2 cellular contexts compared by ENCODE assay signal in the genomic region with DNA sequence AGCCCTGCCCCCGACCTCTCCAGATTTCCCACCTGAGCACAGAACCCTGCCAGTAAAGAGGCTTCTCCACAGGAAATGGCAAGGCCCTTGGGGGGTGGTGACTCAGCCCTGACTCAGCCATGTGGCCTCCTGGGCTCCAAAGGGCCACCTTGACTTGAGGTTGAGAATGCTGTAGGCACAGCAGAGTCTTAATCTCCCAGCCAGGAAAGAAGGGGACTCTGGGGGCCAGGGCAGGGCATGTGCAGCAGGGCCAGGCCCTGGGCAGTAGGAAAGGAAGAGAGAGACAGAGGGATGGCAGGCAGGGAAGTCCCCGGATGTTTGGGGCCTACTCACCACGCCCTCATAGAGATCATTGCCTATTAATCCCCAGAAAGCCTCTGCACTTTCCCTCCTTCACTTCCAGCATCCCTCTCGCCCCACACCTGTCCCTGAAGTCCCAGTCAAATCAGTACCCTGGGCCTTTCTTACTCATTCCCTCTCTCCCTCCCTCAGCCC.
TF ChIP-seq lines count a peak whose summit lies in the region.

No MANE protein-coding gene starts in this region.

TF ChIP-seq in HEK293, 187 proteins besides CTCF, POLR2A, EP300 and RAD21 (continued from another document and continues in another):
- TF ChIP-seq ZSCAN23 (tag by site-specific recombination; IDR thresholded peaks at IDR 0.05) (no peak), ZNF324 (tag by site-specific recombination; IDR thresholded peaks at IDR 0.05) (0 out of 2 replicates have a peak, but pooled peaks have one; percentile 34), SETDB1 (IDR thresholded peaks at IDR 0.05; ENCODE audit: insufficient read length, low read length) (no peak), ZNF785 (tag by site-specific recombination; IDR thresholded peaks at IDR 0.05) (no peak), ZNF23 (tag by site-specific recombination; IDR thresholded peaks at IDR 0.05; ENCODE audit: borderline replicate concordance) (no peak), EGR2 (tag by site-specific recombination; IDR thresholded peaks at IDR 0.05; ENCODE audit: low read depth) (peak; percentile 53; the same call in 1 of the 2 replicates), ZIC2 (tag by site-specific recombination; IDR thresholded peaks at IDR 0.05) (peak; percentile 93), ZNF571 (tag by site-specific recombination; IDR thresholded peaks at IDR 0.05) (no peak), GLIS1 (tag by site-specific recombination; IDR thresholded peaks at IDR 0.05) (peak; percentile 100), ZNF544 (tag by site-specific recombination; IDR thresholded peaks at IDR 0.05) (no peak), ZNF791 (tag by site-specific recombination; IDR thresholded peaks at IDR 0.05) (no peak)
- TF ChIP-seq, protein P1, sequence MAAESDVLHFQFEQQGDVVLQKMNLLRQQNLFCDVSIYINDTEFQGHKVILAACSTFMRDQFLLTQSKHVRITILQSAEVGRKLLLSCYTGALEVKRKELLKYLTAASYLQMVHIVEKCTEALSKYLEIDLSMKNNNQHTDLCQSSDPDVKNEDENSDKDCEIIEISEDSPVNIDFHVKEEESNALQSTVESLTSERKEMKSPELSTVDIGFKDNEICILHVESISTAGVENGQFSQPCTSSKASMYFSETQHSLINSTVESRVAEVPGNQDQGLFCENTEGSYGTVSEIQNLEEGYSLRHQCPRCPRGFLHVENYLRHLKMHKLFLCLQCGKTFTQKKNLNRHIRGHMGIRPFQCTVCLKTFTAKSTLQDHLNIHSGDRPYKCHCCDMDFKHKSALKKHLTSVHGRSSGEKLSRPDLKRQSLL (tag by site-specific recombination; IDR thresholded peaks at IDR 0.05) = no peak
- TF ChIP-seq, protein P2, sequence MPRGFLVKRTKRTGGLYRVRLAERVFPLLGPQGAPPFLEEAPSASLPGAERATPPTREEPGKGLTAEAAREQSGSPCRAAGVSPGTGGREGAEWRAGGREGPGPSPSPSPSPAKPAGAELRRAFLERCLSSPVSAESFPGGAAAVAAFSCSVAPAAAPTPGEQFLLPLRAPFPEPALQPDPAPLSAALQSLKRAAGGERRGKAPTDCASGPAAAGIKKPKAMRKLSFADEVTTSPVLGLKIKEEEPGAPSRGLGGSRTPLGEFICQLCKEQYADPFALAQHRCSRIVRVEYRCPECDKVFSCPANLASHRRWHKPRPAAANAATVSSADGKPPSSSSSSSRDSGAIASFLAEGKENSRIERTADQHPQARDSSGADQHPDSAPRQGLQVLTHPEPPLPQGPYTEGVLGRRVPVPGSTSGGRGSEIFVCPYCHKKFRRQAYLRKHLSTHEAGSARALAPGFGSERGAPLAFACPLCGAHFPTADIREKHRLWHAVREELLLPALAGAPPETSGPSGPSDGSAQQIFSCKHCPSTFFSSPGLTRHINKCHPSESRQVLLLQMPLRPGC (tag by site-specific recombination; IDR thresholded peaks at IDR 0.05) = peak; percentile 46; the same call in 1 of the 2 replicates
- TF ChIP-seq, protein P3, sequence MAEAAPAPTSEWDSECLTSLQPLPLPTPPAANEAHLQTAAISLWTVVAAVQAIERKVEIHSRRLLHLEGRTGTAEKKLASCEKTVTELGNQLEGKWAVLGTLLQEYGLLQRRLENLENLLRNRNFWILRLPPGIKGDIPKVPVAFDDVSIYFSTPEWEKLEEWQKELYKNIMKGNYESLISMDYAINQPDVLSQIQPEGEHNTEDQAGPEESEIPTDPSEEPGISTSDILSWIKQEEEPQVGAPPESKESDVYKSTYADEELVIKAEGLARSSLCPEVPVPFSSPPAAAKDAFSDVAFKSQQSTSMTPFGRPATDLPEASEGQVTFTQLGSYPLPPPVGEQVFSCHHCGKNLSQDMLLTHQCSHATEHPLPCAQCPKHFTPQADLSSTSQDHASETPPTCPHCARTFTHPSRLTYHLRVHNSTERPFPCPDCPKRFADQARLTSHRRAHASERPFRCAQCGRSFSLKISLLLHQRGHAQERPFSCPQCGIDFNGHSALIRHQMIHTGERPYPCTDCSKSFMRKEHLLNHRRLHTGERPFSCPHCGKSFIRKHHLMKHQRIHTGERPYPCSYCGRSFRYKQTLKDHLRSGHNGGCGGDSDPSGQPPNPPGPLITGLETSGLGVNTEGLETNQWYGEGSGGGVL (tag by site-specific recombination; IDR thresholded peaks at IDR 0.05) = peak; percentile 52
- TF ChIP-seq, protein P4, sequence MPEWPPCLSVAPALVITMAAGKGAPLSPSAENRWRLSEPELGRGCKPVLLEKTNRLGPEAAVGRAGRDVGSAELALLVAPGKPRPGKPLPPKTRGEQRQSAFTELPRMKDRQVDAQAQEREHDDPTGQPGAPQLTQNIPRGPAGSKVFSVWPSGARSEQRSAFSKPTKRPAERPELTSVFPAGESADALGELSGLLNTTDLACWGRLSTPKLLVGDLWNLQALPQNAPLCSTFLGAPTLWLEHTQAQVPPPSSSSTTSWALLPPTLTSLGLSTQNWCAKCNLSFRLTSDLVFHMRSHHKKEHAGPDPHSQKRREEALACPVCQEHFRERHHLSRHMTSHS (tag by site-specific recombination; IDR thresholded peaks at IDR 0.05) = no peak
- TF ChIP-seq, protein P5, sequence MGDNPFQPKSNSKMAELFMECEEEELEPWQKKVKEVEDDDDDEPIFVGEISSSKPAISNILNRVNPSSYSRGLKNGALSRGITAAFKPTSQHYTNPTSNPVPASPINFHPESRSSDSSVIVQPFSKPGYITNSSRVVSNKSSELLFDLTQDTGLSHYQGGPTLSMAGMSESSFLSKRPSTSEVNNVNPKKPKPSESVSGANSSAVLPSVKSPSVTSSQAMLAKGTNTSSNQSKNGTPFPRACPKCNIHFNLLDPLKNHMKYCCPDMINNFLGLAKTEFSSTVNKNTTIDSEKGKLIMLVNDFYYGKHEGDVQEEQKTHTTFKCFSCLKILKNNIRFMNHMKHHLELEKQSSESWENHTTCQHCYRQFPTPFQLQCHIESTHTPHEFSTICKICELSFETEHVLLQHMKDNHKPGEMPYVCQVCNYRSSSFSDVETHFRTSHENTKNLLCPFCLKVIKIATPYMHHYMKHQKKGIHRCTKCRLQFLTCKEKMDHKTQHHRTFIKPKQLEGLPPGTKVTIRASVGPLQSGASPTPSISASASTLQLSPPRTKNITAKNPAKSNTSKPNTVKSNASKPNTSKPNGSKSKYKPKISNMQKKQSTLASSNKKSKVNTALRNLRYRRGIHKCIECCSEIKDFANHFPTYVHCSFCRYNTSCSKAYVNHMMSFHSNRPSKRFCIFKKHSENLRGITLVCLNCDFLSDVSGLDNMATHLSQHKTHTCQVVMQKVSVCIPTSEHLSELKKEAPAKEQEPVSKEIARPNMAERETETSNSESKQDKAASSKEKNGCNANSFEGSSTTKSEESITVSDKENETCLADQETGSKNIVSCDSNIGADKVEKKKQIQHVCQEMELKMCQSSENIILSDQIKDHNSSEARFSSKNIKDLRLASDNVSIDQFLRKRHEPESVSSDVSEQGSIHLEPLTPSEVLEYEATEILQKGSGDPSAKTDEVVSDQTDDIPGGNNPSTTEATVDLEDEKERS (tag by site-specific recombination; IDR thresholded peaks at IDR 0.05) = no peak
- TF ChIP-seq, protein P6, sequence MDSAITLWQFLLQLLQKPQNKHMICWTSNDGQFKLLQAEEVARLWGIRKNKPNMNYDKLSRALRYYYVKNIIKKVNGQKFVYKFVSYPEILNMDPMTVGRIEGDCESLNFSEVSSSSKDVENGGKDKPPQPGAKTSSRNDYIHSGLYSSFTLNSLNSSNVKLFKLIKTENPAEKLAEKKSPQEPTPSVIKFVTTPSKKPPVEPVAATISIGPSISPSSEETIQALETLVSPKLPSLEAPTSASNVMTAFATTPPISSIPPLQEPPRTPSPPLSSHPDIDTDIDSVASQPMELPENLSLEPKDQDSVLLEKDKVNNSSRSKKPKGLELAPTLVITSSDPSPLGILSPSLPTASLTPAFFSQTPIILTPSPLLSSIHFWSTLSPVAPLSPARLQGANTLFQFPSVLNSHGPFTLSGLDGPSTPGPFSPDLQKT (IDR thresholded peaks at IDR 0.05; ENCODE audit: borderline replicate concordance, low read depth, low read length) = no peak

TF ChIP-seq in K562, 482 proteins besides CTCF, POLR2A, EP300 and RAD21 (continued from another document and continues in another):
- TF ChIP-seq, protein P7, sequence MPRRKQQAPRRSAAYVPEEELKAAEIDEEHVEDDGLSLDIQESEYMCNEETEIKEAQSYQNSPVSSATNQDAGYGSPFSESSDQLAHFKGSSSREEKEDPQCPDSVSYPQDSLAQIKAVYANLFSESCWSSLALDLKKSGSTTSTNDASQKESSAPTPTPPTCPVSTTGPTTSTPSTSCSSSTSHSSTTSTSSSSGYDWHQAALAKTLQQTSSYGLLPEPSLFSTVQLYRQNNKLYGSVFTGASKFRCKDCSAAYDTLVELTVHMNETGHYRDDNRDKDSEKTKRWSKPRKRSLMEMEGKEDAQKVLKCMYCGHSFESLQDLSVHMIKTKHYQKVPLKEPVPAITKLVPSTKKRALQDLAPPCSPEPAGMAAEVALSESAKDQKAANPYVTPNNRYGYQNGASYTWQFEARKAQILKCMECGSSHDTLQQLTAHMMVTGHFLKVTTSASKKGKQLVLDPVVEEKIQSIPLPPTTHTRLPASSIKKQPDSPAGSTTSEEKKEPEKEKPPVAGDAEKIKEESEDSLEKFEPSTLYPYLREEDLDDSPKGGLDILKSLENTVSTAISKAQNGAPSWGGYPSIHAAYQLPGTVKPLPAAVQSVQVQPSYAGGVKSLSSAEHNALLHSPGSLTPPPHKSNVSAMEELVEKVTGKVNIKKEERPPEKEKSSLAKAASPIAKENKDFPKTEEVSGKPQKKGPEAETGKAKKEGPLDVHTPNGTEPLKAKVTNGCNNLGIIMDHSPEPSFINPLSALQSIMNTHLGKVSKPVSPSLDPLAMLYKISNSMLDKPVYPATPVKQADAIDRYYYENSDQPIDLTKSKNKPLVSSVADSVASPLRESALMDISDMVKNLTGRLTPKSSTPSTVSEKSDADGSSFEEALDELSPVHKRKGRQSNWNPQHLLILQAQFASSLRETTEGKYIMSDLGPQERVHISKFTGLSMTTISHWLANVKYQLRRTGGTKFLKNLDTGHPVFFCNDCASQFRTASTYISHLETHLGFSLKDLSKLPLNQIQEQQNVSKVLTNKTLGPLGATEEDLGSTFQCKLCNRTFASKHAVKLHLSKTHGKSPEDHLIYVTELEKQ (CRISPR knock-in tag; IDR thresholded peaks at IDR 0.05) = no peak
- peak; percentile 15 to 18; a peak in 1 of 4 replicates for TF ChIP-seq NRF1 (conservative IDR thresholded peaks at IDR 0.05 in 1 of 2, IDR thresholded peaks at IDR 0.05 in 1 of 2)
- TF ChIP-seq ETV5 (CRISPR knock-in tag; IDR thresholded peaks at IDR 0.05; ENCODE audit: low read depth) = peak; percentile 32; the same call in 1 of the 2 replicates
- TF ChIP-seq ZFP1 (CRISPR knock-in tag; IDR thresholded peaks at IDR 0.05) = no peak
- no peak for TF ChIP-seq CAMTA2 (CRISPR knock-in tag; conservative IDR thresholded peaks at IDR 0.05)
- peak; percentile 77 for TF ChIP-seq SMARCA4 (IDR thresholded peaks at IDR 0.05)
- TF ChIP-seq RHOXF2B (CRISPR knock-in tag; conservative IDR thresholded peaks at IDR 0.05) = no peak
- TF ChIP-seq FOSL1 (tag; conservative IDR thresholded peaks at IDR 0.05) = peak; percentile 99
- TF ChIP-seq MTA1 (IDR thresholded peaks at IDR 0.05; ENCODE audit: borderline replicate concordance) = no peak
- TF ChIP-seq NR2C1 (IDR thresholded peaks at IDR 0.05) = no peak
- 0 out of 2 replicates have a peak, but pooled peaks have one; percentile 22 for TF ChIP-seq NR2C1 (tag; IDR thresholded peaks at IDR 0.05)
- TF ChIP-seq GABPA (tag; conservative IDR thresholded peaks at IDR 0.05; ENCODE audit: low read depth) = no peak
- peak; percentile 74; the same call in 1 of the 2 replicates for TF ChIP-seq EHMT2 (IDR thresholded peaks at IDR 0.05)
- no peak for TF ChIP-seq RBM22 (IDR thresholded peaks at IDR 0.05; ENCODE audit: low read depth, low read length, poor library complexity, severe bottlenecking)
- peak; percentile 24; the same call in 1 of the 2 replicates for TF ChIP-seq CBFA2T3 (IDR thresholded peaks at IDR 0.05)
- no peak for TF ChIP-seq ZNF436 (CRISPR knock-in tag; IDR thresholded peaks at IDR 0.05)
- TF ChIP-seq ZNF589 (CRISPR knock-in tag; IDR thresholded peaks at IDR 0.05; ENCODE audit: low read depth) = peak; percentile 63; the same call in 1 of the 2 replicates
- TF ChIP-seq ZKSCAN8 (CRISPR knock-in tag; IDR thresholded peaks at IDR 0.05) = 0 out of 2 replicates have a peak, but pooled peaks have one; percentile 27
- TF ChIP-seq, protein P8, sequence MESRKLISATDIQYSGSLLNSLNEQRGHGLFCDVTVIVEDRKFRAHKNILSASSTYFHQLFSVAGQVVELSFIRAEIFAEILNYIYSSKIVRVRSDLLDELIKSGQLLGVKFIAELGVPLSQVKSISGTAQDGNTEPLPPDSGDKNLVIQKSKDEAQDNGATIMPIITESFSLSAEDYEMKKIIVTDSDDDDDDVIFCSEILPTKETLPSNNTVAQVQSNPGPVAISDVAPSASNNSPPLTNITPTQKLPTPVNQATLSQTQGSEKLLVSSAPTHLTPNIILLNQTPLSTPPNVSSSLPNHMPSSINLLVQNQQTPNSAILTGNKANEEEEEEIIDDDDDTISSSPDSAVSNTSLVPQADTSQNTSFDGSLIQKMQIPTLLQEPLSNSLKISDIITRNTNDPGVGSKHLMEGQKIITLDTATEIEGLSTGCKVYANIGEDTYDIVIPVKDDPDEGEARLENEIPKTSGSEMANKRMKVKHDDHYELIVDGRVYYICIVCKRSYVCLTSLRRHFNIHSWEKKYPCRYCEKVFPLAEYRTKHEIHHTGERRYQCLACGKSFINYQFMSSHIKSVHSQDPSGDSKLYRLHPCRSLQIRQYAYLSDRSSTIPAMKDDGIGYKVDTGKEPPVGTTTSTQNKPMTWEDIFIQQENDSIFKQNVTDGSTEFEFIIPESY (CRISPR knock-in tag; IDR thresholded peaks at IDR 0.05) = no peak
- TF ChIP-seq ZBTB17 (CRISPR knock-in tag; IDR thresholded peaks at IDR 0.05) = no peak
- no peak for TF ChIP-seq HDAC2 (IDR thresholded peaks at IDR 0.05)
- TF ChIP-seq, protein P9, sequence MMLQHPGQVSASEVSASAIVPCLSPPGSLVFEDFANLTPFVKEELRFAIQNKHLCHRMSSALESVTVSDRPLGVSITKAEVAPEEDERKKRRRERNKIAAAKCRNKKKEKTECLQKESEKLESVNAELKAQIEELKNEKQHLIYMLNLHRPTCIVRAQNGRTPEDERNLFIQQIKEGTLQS (IDR thresholded peaks at IDR 0.05) = peak; percentile 92
- TF ChIP-seq, protein P9 (CRISPR knock-in tag; conservative IDR thresholded peaks at IDR 0.05) = no peak
- no peak for TF ChIP-seq PHF8 (IDR thresholded peaks at IDR 0.05; ENCODE audit: borderline replicate concordance, low read length)
- no peak for TF ChIP-seq MBD2 (IDR thresholded peaks at IDR 0.05; ENCODE audit: borderline replicate concordance, low read depth)
- TF ChIP-seq ZNF584 (CRISPR knock-in tag; IDR thresholded peaks at IDR 0.05; ENCODE audit: low read depth) = peak; percentile 81
- peak; percentile 66; the same call in 1 of the 2 replicates for TF ChIP-seq NFE2 (IDR thresholded peaks at IDR 0.05; ENCODE audit: low read depth)
- TF ChIP-seq GTF2F1 (IDR thresholded peaks at IDR 0.05; ENCODE audit: low read depth, low read length) = no peak
- TF ChIP-seq ARID1B (IDR thresholded peaks at IDR 0.05) = peak; percentile 65
- peak in 1 of 3 experiments; percentile 12 for TF ChIP-seq YY1 (IDR thresholded peaks at IDR 0.05; ENCODE audit: borderline replicate concordance in 1 of 3, control insufficient read depth in 1 of 3, extremely low read depth in 1 of 3, insufficient read depth in 3 of 3, insufficient read length in 1 of 3, insufficient replicate concordance in 2 of 3, low read depth in 1 of 3, low read length in 2 of 3)
- TF ChIP-seq ZNF282 (CRISPR knock-in tag; IDR thresholded peaks at IDR 0.05) = no peak
- TF ChIP-seq ZNF311 (CRISPR knock-in tag; IDR thresholded peaks at IDR 0.05) = 0 out of 2 replicates have a peak, but pooled peaks have one; percentile 32
- peak; percentile 91 for TF ChIP-seq JUN (IDR thresholded peaks at IDR 0.05; ENCODE audit: borderline replicate concordance, low read depth, low read length)
- no peak for TF ChIP-seq JUN (CRISPR knock-in tag; IDR thresholded peaks at IDR 0.05; ENCODE audit: borderline replicate concordance)
- TF ChIP-seq ZNF384 (IDR thresholded peaks at IDR 0.05; ENCODE audit: low read depth, low read length) = no peak
